In genomic region chr16:79597277-79597676, GRCh38 we compare ENCODE assay signal across 9 cellular contexts. TPM values are rescaled to one million over a fixed set of nuclear protein-coding genes. Genes with fewer than 3 reads are reported as not detected.
DNase-seq lines count a peak whose midpoint lies in the region; ATAC-seq, FAIRE-seq and TF ChIP-seq lines count a peak whose summit lies in the region.
"Had no signal": no experiment of that assay in that cellular context is flagged by ENCODE, and none has a peak within 500 bp of the region (broad histone marks: within the 10 kb centered on the region; RNA-seq: fewer than 3 reads in every experiment).

No MANE protein-coding gene starts in this region.

- POLR2A ChIA-PET in CD8-positive, alpha-beta T cell (lab: Charles Lee) = no interaction called here

- peaks cover 21% of the 10 kb centered on the region for H3K27me3 Mint-ChIP-seq in CD8-positive, alpha-beta T cell (ENCODE audit: low read depth)
- peaks cover 89% of the 10 kb centered on the region for H3K27me3 Mint-ChIP-seq in stimulated activated memory B cell treated with anti-CD40 and anti-IgM and Interleukin-4, amounts not matched to agents 10 μg/mL and 1 μg/mL and 100 μg/mL, for 72 hours

- peaks cover 37% of the 10 kb centered on the region for H3K4me1 Mint-ChIP-seq in CD8-positive, alpha-beta T cell (ENCODE audit: low read depth)
- peaks cover 26% of the 10 kb centered on the region for H3K4me1 Mint-ChIP-seq in stimulated activated memory B cell treated with anti-CD40 and anti-IgM and Interleukin-4, amounts not matched to agents 10 μg/mL and 1 μg/mL and 100 μg/mL, for 72 hours

- ATAC-seq in CD8-positive, alpha-beta T cell = no peak
- ATAC-seq in pancreas (no peak), GM18867 (IDR thresholded peaks at IDR 0.05; ENCODE audit: unreplicated experiment) (no peak)
- ATAC-seq in stimulated activated memory B cell treated with anti-CD40 and anti-IgM and Interleukin-4, amounts not matched to agents 10 μg/mL and 1 μg/mL and 100 μg/mL, for 72 hours = no peak

- no peak for TF ChIP-seq CTCF in CD8-positive, alpha-beta T cell (IDR thresholded peaks at IDR 0.05)
- TF ChIP-seq CTCF in esophagus muscularis mucosa (IDR thresholded peaks at IDR 0.05) (no peak), pancreas (IDR thresholded peaks at IDR 0.05) (no peak)

- H3K36me3 ChIP-seq in CD8-positive, alpha-beta T cell (ENCODE audit: insufficient read depth, low read length) = no peaks in the 10 kb centered on the region
- H3K36me3 ChIP-seq in SJCRH30 (no peaks in the 10 kb centered on the region), esophagus muscularis mucosa (no peaks in the 10 kb centered on the region), pancreas (no peaks in the 10 kb centered on the region)

- no peak for DNase-seq in CD8-positive, alpha-beta T cell
- no peak for DNase-seq in SJCRH30
- no peak for DNase-seq in esophagus muscularis mucosa (ENCODE audit: extremely low spot score)
- no peak for DNase-seq in pancreas
- DNase-seq in Ammon's horn (ENCODE audit: low spot score) = no peak
- DNase-seq in KG1 (lab: John Stamatoyannopoulos, UW) = no peak
- DNase-seq: activated CD4-positive, alpha-beta T cell treated with anti-CD3 and anti-CD28 coated beads for 1 hour had no signal

- H3K4me1 ChIP-seq in CD8-positive, alpha-beta T cell (ENCODE audit: insufficient read depth, low read length) = peaks cover 12% of the 10 kb centered on the region
- no peaks in the 10 kb centered on the region for H3K4me1 ChIP-seq in SJCRH30
- peaks cover 0 to 37% (median 32%) of the 10 kb centered on the region in 4 donors for H3K4me1 ChIP-seq in esophagus muscularis mucosa
- H3K4me1 ChIP-seq in pancreas = peaks cover 0 to under 1% (median 0%) of the 10 kb centered on the region in 3 donors

- H3K36me3 Mint-ChIP-seq in CD8-positive, alpha-beta T cell = peaks cover 4% of the 10 kb centered on the region
- H3K36me3 Mint-ChIP-seq in stimulated activated memory B cell treated with anti-CD40 and anti-IgM and Interleukin-4, amounts not matched to agents 10 μg/mL and 1 μg/mL and 100 μg/mL, for 72 hours = no peaks in the 10 kb centered on the region

- H3K4me3 ChIP-seq in CD8-positive, alpha-beta T cell (ENCODE audit: low read depth, low read length) = no peak overlapping the region
- H3K4me3 ChIP-seq in SJCRH30 (peak overlapping the region; percentile 65), esophagus muscularis mucosa (peak overlapping the region; percentile 52 to 80 (median 70)), pancreas (peak overlapping the region in 3 of 4 donors; percentile 2 to 15 (median 6))

- H3K4me3 Mint-ChIP-seq in CD8-positive, alpha-beta T cell = peak overlapping the region; percentile 85
- no peak overlapping the region for H3K4me3 Mint-ChIP-seq in stimulated activated memory B cell treated with anti-CD40 and anti-IgM and Interleukin-4, amounts not matched to agents 10 μg/mL and 1 μg/mL and 100 μg/mL, for 72 hours

- peaks cover 9% of the 10 kb centered on the region for H3K27me3 ChIP-seq in CD8-positive, alpha-beta T cell (ENCODE audit: insufficient read depth, low read length)
- H3K27me3 ChIP-seq in SJCRH30 (no peaks in the 10 kb centered on the region), esophagus muscularis mucosa (peaks cover 0 to 22% (median 0%) of the 10 kb centered on the region in 4 donors), pancreas (no peaks in the 10 kb centered on the region)

- H3K27ac ChIP-seq in CD8-positive, alpha-beta T cell (ENCODE audit: low read depth, low read length) = no peak overlapping the region
- H3K27ac ChIP-seq in SJCRH30 (no peak overlapping the region), esophagus muscularis mucosa (replicated peaks in 1 of 4) (peak overlapping the region; percentile 47 to 78 (median 70)), pancreas (no peak overlapping the region)

- no peak for FAIRE-seq in pancreas (lab: Jason Lieb, UNC)

- WGBS in esophagus muscularis mucosa = 59% methylated on average over 3 of the region's 3 CpGs
- WGBS in pancreas, 2 donors = 70 to 77% methylated on average over 3 of the region's 3 CpGs

- peak overlapping the region; percentile 20 for H3K27ac Mint-ChIP-seq in CD8-positive, alpha-beta T cell
- H3K27ac Mint-ChIP-seq in stimulated activated memory B cell treated with anti-CD40 and anti-IgM and Interleukin-4, amounts not matched to agents 10 μg/mL and 1 μg/mL and 100 μg/mL, for 72 hours = no peak overlapping the region

- no peaks in the 10 kb centered on the region for H3K9me3 ChIP-seq in CD8-positive, alpha-beta T cell (ENCODE audit: low read length)
- no peaks in the 10 kb centered on the region for H3K9me3 ChIP-seq in SJCRH30 (replicated peaks)
- no peaks in the 10 kb centered on the region for H3K9me3 ChIP-seq in esophagus muscularis mucosa
- H3K9me3 ChIP-seq in pancreas = no peaks in the 10 kb centered on the region

- CTCF ChIA-PET in CD8-positive, alpha-beta T cell (lab: Charles Lee) = no interaction called here

- no peak for TF ChIP-seq EP300 in esophagus muscularis mucosa (IDR thresholded peaks at IDR 0.05)

- no peak for TF ChIP-seq POLR2A in esophagus muscularis mucosa (IDR thresholded peaks at IDR 0.05; ENCODE audit: low read depth)

- intact Hi-C loops in CD8-positive, alpha-beta T cell (cut with DNase I, micrococcal nuclease) = no loop called here
- intact Hi-C loops in esophagus muscularis mucosa (cut with DNase I) (no loop called here), pancreas (cut with DNase I) (no loop called here)

- no peaks in the 10 kb centered on the region for H3K9me3 Mint-ChIP-seq in CD8-positive, alpha-beta T cell
- no peaks in the 10 kb centered on the region for H3K9me3 Mint-ChIP-seq in stimulated activated memory B cell treated with anti-CD40 and anti-IgM and Interleukin-4, amounts not matched to agents 10 μg/mL and 1 μg/mL and 100 μg/mL, for 72 hours

RNA-seq across cellular contexts. Expression of gene MAF, which starts 3.3 kb away (rescaled TPM):
- total RNA-seq in CD8-positive, alpha-beta T cell = 10 to 100 TPM; 21.4 to 24.8 TPM
- 3.0 and 3.2 TPM in 2 replicates for total RNA-seq in SJCRH30 (2014; rRNA removed; shearing (Covaris generic))
- total RNA-seq in esophagus muscularis mucosa = 10 to 100 TPM; 30.4 to 55.1 (median 40.8) TPM
- total RNA-seq in pancreas = 10 to 100 TPM in 3 of 6 donors, 1 to 10 TPM in 3; 1.6 to 17.0 (median 6.7) TPM
- 1 to 10 TPM; 2.5 to 3.0 TPM for polyA plus RNA-seq in pancreas

Comparison
In these comparisons a context has a peak if more than half of its experiments do, and no peak if none do; other contexts are left out.
1. H3K27ac ChIP-seq: peak in esophagus muscularis mucosa (4 of 4); none in CD8-positive, alpha-beta T cell (single experiment), SJCRH30 (single experiment) and pancreas (0 of 4).